In the genomic region with DNA sequence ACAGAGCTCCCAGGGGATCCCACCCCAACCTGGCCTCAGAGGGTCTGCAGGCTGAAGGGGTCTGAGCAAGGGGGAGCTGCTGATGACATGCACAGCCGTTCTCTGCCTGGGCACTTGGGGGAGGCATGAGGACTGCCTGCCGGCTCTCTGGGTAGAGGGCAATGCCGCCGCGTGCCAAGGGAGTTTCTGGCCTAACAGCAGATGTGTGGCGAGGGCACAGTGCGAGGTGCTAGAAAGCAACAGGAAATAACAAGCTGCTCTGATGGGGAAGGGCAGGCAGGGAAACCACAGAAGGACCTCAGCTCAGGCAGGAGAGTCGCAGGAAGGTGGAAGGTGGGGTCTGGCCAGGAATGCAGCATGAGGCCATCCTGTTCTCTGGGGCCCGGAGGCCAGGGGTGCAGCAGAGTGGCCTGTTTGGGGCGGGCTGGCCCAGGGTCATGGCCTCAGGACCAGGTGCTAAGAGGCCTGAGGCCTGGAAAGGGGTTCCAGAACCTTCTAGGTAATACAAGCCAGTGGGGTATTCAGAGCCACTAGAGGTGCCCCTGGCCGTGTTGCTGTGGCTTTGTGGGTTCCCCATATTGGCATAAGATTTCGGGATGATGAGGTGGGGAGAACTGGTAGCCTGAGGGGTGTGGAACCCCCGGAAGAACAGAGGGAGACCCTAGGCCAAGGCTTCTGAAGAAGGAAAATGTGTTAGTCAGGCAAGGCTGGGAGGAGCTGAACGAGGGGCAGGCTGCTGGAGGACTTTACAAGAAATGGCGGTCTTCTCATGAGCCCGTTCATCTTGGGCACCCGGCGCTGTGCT, we compare ENCODE assay signal across 13 cellular contexts. TPM values are rescaled to one million over a fixed set of nuclear protein-coding genes. Genes with fewer than 3 reads are reported as not detected.
DNase-seq lines count a peak whose midpoint lies in the region; ATAC-seq and TF ChIP-seq lines count a peak whose summit lies in the region.
"Had no signal": no experiment of that assay in that cellular context is flagged by ENCODE, and none has a peak within 500 bp of the region (broad histone marks: within the 10 kb centered on the region; RNA-seq: fewer than 3 reads in every experiment).

No MANE protein-coding gene starts in this region.

- no peak overlapping the region for H3K27ac Mint-ChIP-seq in activated CD4-positive, alpha-beta T cell treated with anti-CD3 and anti-CD28 coated beads for 36 hours
- H3K27ac Mint-ChIP-seq in natural killer cell treated with Interleukin-12 subunit alpha and Interleukin-12 subunit beta and Interleukin-15 and Interleukin-18, amount 100 ng/mL, for 72 hours = peak overlapping the region; percentile 45 to 56

- intact Hi-C loops in activated CD4-positive, alpha-beta T cell treated with anti-CD3 and anti-CD28 coated beads for 36 hours (cut with DNase I, micrococcal nuclease) = no loop called here

- no peak for TF ChIP-seq CTCF in MM.1S (IDR thresholded peaks at IDR 0.05; ENCODE audit: low read length)

- peaks cover 3% of the 10 kb centered on the region for H3K9me3 Mint-ChIP-seq in activated CD4-positive, alpha-beta T cell treated with anti-CD3 and anti-CD28 coated beads for 36 hours (ENCODE audit: low read depth)
- H3K9me3 Mint-ChIP-seq in natural killer cell treated with Interleukin-12 subunit alpha and Interleukin-12 subunit beta and Interleukin-15 and Interleukin-18, amount 100 ng/mL, for 72 hours = peaks cover 3% of the 10 kb centered on the region

- no peak overlapping the region for H2AFZ ChIP-seq in MM.1S (ENCODE audit: low read length)

- no peaks in the 10 kb centered on the region for H3K9me3 ChIP-seq in MM.1S (replicated peaks; ENCODE audit: insufficient read depth, low read length)

- H3K9ac ChIP-seq in MM.1S (ENCODE audit: low read length) = no peak overlapping the region
- H3K9ac ChIP-seq: KMS-11 had no signal

- H3K36me3 ChIP-seq in MM.1S (replicated peaks; ENCODE audit: insufficient read depth, low read length) = no peaks in the 10 kb centered on the region

- no peak for DNase-seq in activated CD4-positive, alpha-beta T cell treated with anti-CD3 and anti-CD28 coated beads for 36 hours
- DNase-seq in activated CD4-positive, alpha-beta T cell treated with anti-CD3 and anti-CD28 coated beads for 48 hours = no peak
- DNase-seq in MM.1S = peak; percentile 13
- peak; percentile 22 for DNase-seq in activated gamma-delta T cell treated with anti-CD3 and anti-CD28 coated beads, Interleukin-2, amount 50 U/mL, for 16 hours (ENCODE audit: low read depth)
- DNase-seq in natural killer cell treated with Interleukin-12 subunit alpha and Interleukin-12 subunit beta and Interleukin-15 and Interleukin-18, amount 100 ng/mL, for 72 hours (ENCODE audit: low spot score) = no peak
- DNase-seq in activated CD4-positive, CD25-positive, alpha-beta regulatory T cell (lab: John Stamatoyannopoulos, UW) = no peak
- no peak for DNase-seq in AG08396 (ENCODE audit: low spot score)
- DNase-seq in NCI-H1092 (lab: John Stamatoyannopoulos, UW) = no peak
- DNase-seq: head of caudate nucleus, NCI-H2171 treated with DMSO at 0.1 percent for 48 hours, OCI-M1 had no signal

- H3K4me1 Mint-ChIP-seq in activated CD4-positive, alpha-beta T cell treated with anti-CD3 and anti-CD28 coated beads for 36 hours = peaks cover 9% of the 10 kb centered on the region
- H3K4me1 Mint-ChIP-seq in natural killer cell treated with Interleukin-12 subunit alpha and Interleukin-12 subunit beta and Interleukin-15 and Interleukin-18, amount 100 ng/mL, for 72 hours (ENCODE audit: low read depth in 2 of 2) = peaks cover 34 to 38% of the 10 kb centered on the region in 2 donors

- no peaks in the 10 kb centered on the region for H4K20me1 ChIP-seq in MM.1S (ENCODE audit: insufficient read depth, low read length)

- peaks cover 13% of the 10 kb centered on the region; the same call in 1 of the 2 replicates for H3K27me3 ChIP-seq in MM.1S (replicated peaks; ENCODE audit: insufficient read depth, low read length)

- ATAC-seq in activated CD4-positive, alpha-beta T cell treated with anti-CD3 and anti-CD28 coated beads for 36 hours = peak; percentile 45
- ATAC-seq in natural killer cell treated with Interleukin-12 subunit alpha and Interleukin-12 subunit beta and Interleukin-15 and Interleukin-18, amount 100 ng/mL, for 72 hours = peak; percentile 64 to 72
- ATAC-seq: A549 had no signal

- no peaks in the 10 kb centered on the region for H3K4me1 ChIP-seq in MM.1S (ENCODE audit: low read length)
- H3K4me1 ChIP-seq: A549 had no signal

- no peaks in the 10 kb centered on the region for H3K36me3 Mint-ChIP-seq in activated CD4-positive, alpha-beta T cell treated with anti-CD3 and anti-CD28 coated beads for 36 hours (ENCODE audit: low read depth)
- peaks cover 9% of the 10 kb centered on the region for H3K36me3 Mint-ChIP-seq in natural killer cell treated with Interleukin-12 subunit alpha and Interleukin-12 subunit beta and Interleukin-15 and Interleukin-18, amount 100 ng/mL, for 72 hours

- POLR2A ChIA-PET in activated CD4-positive, alpha-beta T cell treated with anti-CD3 and anti-CD28 coated beads for 36 hours (lab: Charles Lee) = interaction anchor here (0.5 kb wide), 1 partner anchor 18 kb away, joined by 3 read pairs; no protein-coding TSS in a partner anchor

- H3F3A ChIP-seq in MM.1S (ENCODE audit: insufficient read depth, low read length) = no peaks in the 10 kb centered on the region

- H3K27ac ChIP-seq in MM.1S (ENCODE audit: low read length) = no peak overlapping the region
- H3K27ac ChIP-seq: A549, KMS-11 had no signal

- no peaks in the 10 kb centered on the region for H3K9me2 ChIP-seq in MM.1S (replicated peaks; ENCODE audit: insufficient read depth, low read length)

- H3K27me3 Mint-ChIP-seq in activated CD4-positive, alpha-beta T cell treated with anti-CD3 and anti-CD28 coated beads for 36 hours = no peaks in the 10 kb centered on the region
- H3K27me3 Mint-ChIP-seq in natural killer cell treated with Interleukin-12 subunit alpha and Interleukin-12 subunit beta and Interleukin-15 and Interleukin-18, amount 100 ng/mL, for 72 hours = peaks cover 0 to 6% of the 10 kb centered on the region in 2 donors

- H3K4me3 Mint-ChIP-seq in activated CD4-positive, alpha-beta T cell treated with anti-CD3 and anti-CD28 coated beads for 36 hours = no peak overlapping the region
- H3K4me3 Mint-ChIP-seq in natural killer cell treated with Interleukin-12 subunit alpha and Interleukin-12 subunit beta and Interleukin-15 and Interleukin-18, amount 100 ng/mL, for 72 hours = peak overlapping the region; percentile 59

- H3K79me2 ChIP-seq in MM.1S (ENCODE audit: low read length) = no peaks in the 10 kb centered on the region

- CTCF ChIA-PET in activated CD4-positive, alpha-beta T cell treated with anti-CD3 and anti-CD28 coated beads for 36 hours (lab: Charles Lee) = interaction anchor here (1.0 to 2.0 kb wide), 4 partner anchors 11 to 1072 kb away, joined by 3 to 7 read pairs (median 5); no protein-coding TSS in a partner anchor

- H3K4me3 ChIP-seq in MM.1S (ENCODE audit: low read length) = no peak overlapping the region
- H3K4me3 ChIP-seq: A549 had no signal

- no peak overlapping the region for H3K4me2 ChIP-seq in MM.1S (ENCODE audit: low read depth, low read length)
- H3K4me2 ChIP-seq: A549, KMS-11 had no signal

RNA-seq across cellular contexts. Expression of a gene that starts 41.2 kb away (rescaled TPM):
- total RNA-seq in activated CD4-positive, alpha-beta T cell treated with anti-CD3 and anti-CD28 coated beads for 36 hours = under 1 TPM; 0.11 to 0.14 TPM
- not detected for total RNA-seq in natural killer cell treated with Interleukin-12 subunit alpha and Interleukin-12 subunit beta and Interleukin-15 and Interleukin-18, amount 100 ng/mL, for 72 hours

Comparison
In these comparisons a context has a peak if more than half of its experiments do, and no peak if none do; other contexts are left out.
1. DNase-seq: peak in MM.1S (single experiment) and activated gamma-delta T cell treated with anti-CD3 and anti-CD28 coated beads, Interleukin-2, amount 50 U/mL, for 16 hours (single experiment); none in activated CD4-positive, alpha-beta T cell treated with anti-CD3 and anti-CD28 coated beads for 36 hours (single experiment), activated CD4-positive, alpha-beta T cell treated with anti-CD3 and anti-CD28 coated beads for 48 hours (single experiment), natural killer cell treated with Interleukin-12 subunit alpha and Interleukin-12 subunit beta and Interleukin-15 and Interleukin-18, amount 100 ng/mL, for 72 hours (single experiment), activated CD4-positive, CD25-positive, alpha-beta regulatory T cell (0 of 4), AG08396 (single experiment) and NCI-H1092 (single experiment).